In the genomic region with DNA sequence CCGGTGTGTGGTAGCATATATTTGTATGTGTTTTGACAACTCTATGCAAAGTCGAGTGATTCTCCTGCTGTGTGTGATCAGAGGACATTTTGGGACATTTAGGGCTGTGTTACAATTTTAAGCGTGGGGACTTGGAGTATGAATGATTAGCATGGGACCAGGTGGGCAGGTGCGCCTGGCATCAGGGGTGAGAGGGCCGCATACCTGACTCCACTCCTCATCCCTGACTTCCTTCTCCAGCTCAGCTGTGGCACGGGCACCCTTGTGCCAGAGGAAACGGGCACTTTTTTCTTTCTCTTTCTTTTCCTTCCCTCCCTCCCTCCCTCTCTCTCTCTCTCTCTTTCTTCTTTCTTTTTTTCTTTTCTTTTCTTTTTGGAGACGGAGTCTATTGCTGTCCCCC, we compare ENCODE assay signal across 1 cellular context.
TF ChIP-seq lines count a peak whose summit lies in the region.

No MANE protein-coding gene starts in this region.

TF ChIP-seq in HepG2, 621 proteins besides CTCF, POLR2A, EP300 and RAD21:
- TF ChIP-seq HOXD1 (CRISPR knock-in tag; IDR thresholded peaks at IDR 0.05) (no peak), DNMT3B (CRISPR knock-in tag; conservative IDR thresholded peaks at IDR 0.05) (no peak), NRL (CRISPR knock-in tag; IDR thresholded peaks at IDR 0.05; ENCODE audit: borderline replicate concordance) (no peak), ZNF670 (CRISPR knock-in tag; IDR thresholded peaks at IDR 0.05; ENCODE audit: borderline replicate concordance) (no peak)
